Comparison of ENCODE assay signal across 21 cellular contexts in genomic region chr2:233532971-233533370, GRCh38.
"Had no signal": no experiment of that assay in that cellular context is flagged by ENCODE, and none has a peak within 500 bp of the region (broad histone marks: within the 10 kb centered on the region; RNA-seq: fewer than 3 reads in every experiment).

No MANE protein-coding gene starts in this region.

- DNase-seq: activated CD4-positive, alpha-beta T cell treated with anti-CD3 and anti-CD28 coated beads for 48 hours; activated CD4-positive, alpha-beta T cell treated with anti-CD3 and anti-CD28 coated beads, Interleukin-2, amount 50 U/mL, for 4 hours; activated CD4-positive, CD25-positive, alpha-beta regulatory T cell treated with anti-CD3 and anti-CD28 coated beads, Interleukin-2, amount 50 U/mL, for 72 hours; activated CD8-positive, alpha-beta memory T cell treated with anti-CD3 and anti-CD28 coated beads, Interleukin-2, amount 50 U/mL, for 48 hours; activated CD8-positive, alpha-beta T cell treated with anti-CD3 and anti-CD28 coated beads, Interleukin-2, amount 10 ng/mL, durations not matched to agents 7 days and 5 days; activated effector memory CD4-positive, alpha-beta T cell treated with Interleukin-2 at 50 U/mL for 16 hours; activated naive CD4-positive, alpha-beta T cell; activated T-cell treated with anti-CD3 and anti-CD28 coated beads, Interleukin-2, amount 50 U/mL, for 1 hour; aorta; cortex of kidney; Kasumi-1; NCI-H1105 treated with DMSO at 0.1 percent for 48 hours; NCI-H1436 treated with DMSO at 0.1 percent for 48 hours; NCI-H1930; NCI-H2107; NCI-H526; Peyer's patch; Right ventricle myocardium superior; SJCRH30; SK-N-SH; T-helper 1 cell had no signal

- ATAC-seq: activated CD8-positive, alpha-beta T cell treated with anti-CD3 and anti-CD28 coated beads, Interleukin-2, amount 10 ng/mL, durations not matched to agents 7 days and 5 days had no signal
